In genomic region chr15:42207674-42208579, GRCh38 we compare ENCODE assay signal across 1 cellular context.
A peak's percentile ranks its signal among the peaks of the same experiment; 100 is the strongest.
TF ChIP-seq lines count a peak whose summit lies in the region.

Gene VPS39 (minus strand): TSS chr15:42208304. CDS start chr15:42208153, 151 bp downstream.

TF ChIP-seq in HepG2, 621 proteins besides CTCF, POLR2A, EP300 and RAD21 (continued from another document and continues in another):
- TF ChIP-seq SMYD3 (CRISPR knock-in tag; IDR thresholded peaks at IDR 0.05): no peak
- TF ChIP-seq SOX13 (IDR thresholded peaks at IDR 0.05): no peak
- no peak for TF ChIP-seq SOX13 (CRISPR knock-in tag; conservative IDR thresholded peaks at IDR 0.05 in 1 of 2, IDR thresholded peaks at IDR 0.05 in 1 of 2)
- peak; percentile 93 for TF ChIP-seq HIVEP1 (CRISPR knock-in tag; IDR thresholded peaks at IDR 0.05)
- TF ChIP-seq ZNF296 (CRISPR knock-in tag; conservative IDR thresholded peaks at IDR 0.05): no peak
- peak; percentile 70; the same call in 1 of the 2 replicates for TF ChIP-seq HOMEZ (CRISPR knock-in tag; IDR thresholded peaks at IDR 0.05; ENCODE audit: low read depth)
- TF ChIP-seq REXO4 (CRISPR knock-in tag; IDR thresholded peaks at IDR 0.05; ENCODE audit: borderline replicate concordance): no peak
- peak; percentile 98 for TF ChIP-seq ZNF317 (CRISPR knock-in tag; IDR thresholded peaks at IDR 0.05)
- TF ChIP-seq PBX3 (CRISPR knock-in tag; IDR thresholded peaks at IDR 0.05; ENCODE audit: borderline replicate concordance): no peak
- peak; percentile 11; the same call in 1 of the 2 replicates for TF ChIP-seq RFX3 (CRISPR knock-in tag; IDR thresholded peaks at IDR 0.05)
- no peak for TF ChIP-seq PRDM15 (CRISPR knock-in tag; IDR thresholded peaks at IDR 0.05)
- no peak for TF ChIP-seq ZNF749 (CRISPR knock-in tag; IDR thresholded peaks at IDR 0.05; ENCODE audit: borderline replicate concordance)
- peak; percentile 42; the same call in 1 of the 2 replicates for TF ChIP-seq ARID5B (CRISPR knock-in tag; IDR thresholded peaks at IDR 0.05)
- no peak for TF ChIP-seq GATA4 (IDR thresholded peaks at IDR 0.05; ENCODE audit: borderline replicate concordance, low read depth)
- TF ChIP-seq NFYB (CRISPR knock-in tag; IDR thresholded peaks at IDR 0.05): peak; percentile 44
- no peak for TF ChIP-seq HHEX (CRISPR knock-in tag; IDR thresholded peaks at IDR 0.05)
- no peak for TF ChIP-seq MBD4 (IDR thresholded peaks at IDR 0.05; ENCODE audit: borderline replicate concordance, low read length)
- TF ChIP-seq RBAK (CRISPR knock-in tag; IDR thresholded peaks at IDR 0.05): no peak
- peak; percentile 99 for TF ChIP-seq KDM2A (CRISPR knock-in tag; IDR thresholded peaks at IDR 0.05; ENCODE audit: borderline replicate concordance, low read depth)
- peak; percentile 76; the same call in 1 of the 2 replicates for TF ChIP-seq FOXK1 (CRISPR knock-in tag; IDR thresholded peaks at IDR 0.05; ENCODE audit: borderline replicate concordance, low read depth)
- peak; percentile 98 for TF ChIP-seq AGO2 (optimal IDR thresholded peaks at IDR 0.05; ENCODE audit: low read depth, low read length)
- no peak for TF ChIP-seq FIP1L1 (IDR thresholded peaks at IDR 0.05; ENCODE audit: borderline replicate concordance, insufficient read depth, low read depth, low read length)
- TF ChIP-seq FOSL1 (CRISPR knock-in tag; IDR thresholded peaks at IDR 0.05; ENCODE audit: borderline replicate concordance): no peak
- no peak for TF ChIP-seq DMTF1 (CRISPR knock-in tag; IDR thresholded peaks at IDR 0.05)
- no peak for TF ChIP-seq NFIB (CRISPR knock-in tag; IDR thresholded peaks at IDR 0.05; ENCODE audit: borderline replicate concordance)
- no peak for TF ChIP-seq PRDM4 (CRISPR knock-in tag; IDR thresholded peaks at IDR 0.05; ENCODE audit: borderline replicate concordance)
- no peak for TF ChIP-seq ZNF672 (CRISPR knock-in tag; IDR thresholded peaks at IDR 0.05)
- no peak for TF ChIP-seq TEAD3 (CRISPR knock-in tag; optimal IDR thresholded peaks at IDR 0.05; ENCODE audit: borderline replicate concordance)
- TF ChIP-seq TMF1 (CRISPR knock-in tag; IDR thresholded peaks at IDR 0.05; ENCODE audit: low read depth): no peak
- TF ChIP-seq ERF (CRISPR knock-in tag; IDR thresholded peaks at IDR 0.05): peak; percentile 55; the same call in 1 of the 2 replicates
- TF ChIP-seq ISX (CRISPR knock-in tag; conservative IDR thresholded peaks at IDR 0.05): no peak
- TF ChIP-seq NR2F2 (IDR thresholded peaks at IDR 0.05; ENCODE audit: borderline replicate concordance, low read depth): no peak
- no peak for TF ChIP-seq NR2F6 (IDR thresholded peaks at IDR 0.05)
- 0 out of 2 replicates have a peak, but pooled peaks have one; percentile 10 for TF ChIP-seq NR2F6 (CRISPR knock-in tag; IDR thresholded peaks at IDR 0.05)
- no peak for TF ChIP-seq LCORL (IDR thresholded peaks at IDR 0.05)
- peak; percentile 55; the same call in 1 of the 2 replicates for TF ChIP-seq LCORL (CRISPR knock-in tag; IDR thresholded peaks at IDR 0.05)
- no peak for TF ChIP-seq NR2F1 (CRISPR knock-in tag; IDR thresholded peaks at IDR 0.05)
- peak; percentile 49 for TF ChIP-seq SRSF1 (optimal IDR thresholded peaks at IDR 0.05; ENCODE audit: low read depth, low read length)
- peak; percentile 65; the same call in 1 of the 2 replicates for TF ChIP-seq ZFP1 (CRISPR knock-in tag; IDR thresholded peaks at IDR 0.05)
- TF ChIP-seq SP2 (CRISPR knock-in tag; IDR thresholded peaks at IDR 0.05): peak; percentile 89
- no peak for TF ChIP-seq ATF7 (IDR thresholded peaks at IDR 0.05)
- TF ChIP-seq ATF7 (CRISPR knock-in tag; IDR thresholded peaks at IDR 0.05): no peak
- no peak for TF ChIP-seq ZNF737 (CRISPR knock-in tag; IDR thresholded peaks at IDR 0.05; ENCODE audit: borderline replicate concordance)
- TF ChIP-seq SOX6 (IDR thresholded peaks at IDR 0.05): no peak
- peak; percentile 60; the same call in 1 of the 2 replicates for TF ChIP-seq SOX6 (CRISPR knock-in tag; IDR thresholded peaks at IDR 0.05)
- TF ChIP-seq ZNF770 (CRISPR knock-in tag; IDR thresholded peaks at IDR 0.05): no peak
- no peak for TF ChIP-seq ZNF557 (CRISPR knock-in tag; IDR thresholded peaks at IDR 0.05)
- 0 out of 2 replicates have a peak, but pooled peaks have one; percentile 72 for TF ChIP-seq HINFP (CRISPR knock-in tag; IDR thresholded peaks at IDR 0.05; ENCODE audit: low read depth)
- no peak for TF ChIP-seq ZNF562 (CRISPR knock-in tag; IDR thresholded peaks at IDR 0.05; ENCODE audit: borderline replicate concordance)
- no peak for TF ChIP-seq ATAD3A (CRISPR knock-in tag; IDR thresholded peaks at IDR 0.05)
- TF ChIP-seq ZEB1 (IDR thresholded peaks at IDR 0.05; ENCODE audit: insufficient replicate concordance, low read depth): no peak
